ENCODE assay signal across 1 cellular context in genomic region chr1:62424412-62424811, GRCh38.
TF ChIP-seq lines count a peak whose summit lies in the region.

No MANE protein-coding gene starts in this region.

TF ChIP-seq in HepG2, 621 proteins besides CTCF, POLR2A, EP300 and RAD21 (continued from another document):
- no peak for TF ChIP-seq ZNF280B (CRISPR knock-in tag; IDR thresholded peaks at IDR 0.05; ENCODE audit: borderline replicate concordance)
- no peak for TF ChIP-seq ARHGAP35 (CRISPR knock-in tag; IDR thresholded peaks at IDR 0.05; ENCODE audit: borderline replicate concordance)
- TF ChIP-seq ZNF605 (CRISPR knock-in tag; IDR thresholded peaks at IDR 0.05), result 0 out of 2 replicates have a peak, but pooled peaks have one; percentile 6
- peak; percentile 93 for TF ChIP-seq FOSL2 (CRISPR knock-in tag; IDR thresholded peaks at IDR 0.05)
- peak; percentile 41; the same call in 1 of the 2 replicates for TF ChIP-seq NFYB (CRISPR knock-in tag; IDR thresholded peaks at IDR 0.05)
- TF ChIP-seq PLSCR1 (CRISPR knock-in tag; IDR thresholded peaks at IDR 0.05; ENCODE audit: borderline replicate concordance), result no peak
- no peak for TF ChIP-seq FOXP1 (IDR thresholded peaks at IDR 0.05)
- TF ChIP-seq FOXP1 (CRISPR knock-in tag; IDR thresholded peaks at IDR 0.05), result peak; percentile 40; the same call in 1 of the 2 replicates
